11 cellular contexts compared by ENCODE assay signal in the genomic region with DNA sequence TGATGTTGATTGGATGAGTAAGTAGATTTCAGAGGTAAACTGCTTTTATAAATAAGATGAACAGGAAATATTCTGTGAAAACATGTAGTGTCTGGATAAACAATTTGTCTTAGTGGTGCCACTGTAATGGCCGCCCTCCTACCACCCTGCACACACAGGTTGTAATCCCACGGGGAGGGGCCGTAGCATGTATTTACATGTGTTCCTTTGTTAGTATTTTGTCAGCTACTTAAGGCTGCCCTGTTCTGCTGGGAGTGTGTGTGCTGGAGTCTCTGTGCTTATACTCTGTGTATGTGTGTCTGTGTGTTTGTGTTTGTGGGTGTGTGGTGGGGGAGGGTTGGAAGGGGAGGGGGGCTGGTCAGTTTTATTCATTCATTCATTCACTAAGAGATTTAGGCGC. TPM values are rescaled to one million over a fixed set of nuclear protein-coding genes. Genes with fewer than 3 reads are reported as not detected.
A peak's percentile ranks its signal among the peaks of the same experiment; 100 is the strongest.
DNase-seq lines count a peak whose midpoint lies in the region; ATAC-seq and TF ChIP-seq lines count a peak whose summit lies in the region.
"Had no signal": no experiment of that assay in that cellular context is flagged by ENCODE, and none has a peak within 500 bp of the region (broad histone marks: within the 10 kb centered on the region; RNA-seq: fewer than 3 reads in every experiment).

No MANE protein-coding gene starts in this region.

- H3K4me3 ChIP-seq in esophagus squamous epithelium (peak overlapping the region in 1 of 4 donors; percentile 2), stomach (no peak overlapping the region)
- H3K4me3 ChIP-seq: MG63 had no signal

- H3K4me1 ChIP-seq in esophagus squamous epithelium (peaks cover 43 to 88% (median 66%) of the 10 kb centered on the region in 3 donors), stomach (peaks cover 20 to 80% (median 55%) of the 10 kb centered on the region in 4 donors)
- H3K4me1 ChIP-seq: parathyroid adenoma had no signal

- 44 to 56% methylated on average over 4 of the region's 4 CpGs for WGBS in esophagus squamous epithelium, 2 donors
- 75 to 87% (median 81%) methylated on average over 4 of the region's 4 CpGs for WGBS in stomach, 5 donors

- H3K36me3 ChIP-seq in esophagus squamous epithelium (no peaks in the 10 kb centered on the region), stomach (no peaks in the 10 kb centered on the region)
- H3K36me3 ChIP-seq: MG63 had no signal

- peak overlapping the region; percentile 32 to 99 (median 84) for H3K27ac ChIP-seq in esophagus squamous epithelium
- peak overlapping the region in 4 of 5 donors; percentile 21 to 87 (median 48) for H3K27ac ChIP-seq in stomach
- H3K27ac ChIP-seq: parathyroid adenoma had no signal

- no peaks in the 10 kb centered on the region for H3K9me3 Mint-ChIP-seq in activated T-cell treated with anti-CD3 and anti-CD28 coated beads, Interleukin-2, amount 50 U/mL, for 24 hours

- peaks cover 70% of the 10 kb centered on the region for H3K4me1 Mint-ChIP-seq in activated T-cell treated with anti-CD3 and anti-CD28 coated beads, Interleukin-2, amount 50 U/mL, for 24 hours (ENCODE audit: low read depth)

- no peak for TF ChIP-seq POLR2A in esophagus squamous epithelium (IDR thresholded peaks at IDR 0.05)
- TF ChIP-seq POLR2A in stomach (IDR thresholded peaks at IDR 0.05) = no peak

- no peak for TF ChIP-seq EP300 in stomach (IDR thresholded peaks at IDR 0.05)

- no peak overlapping the region for H3K4me3 Mint-ChIP-seq in activated T-cell treated with anti-CD3 and anti-CD28 coated beads, Interleukin-2, amount 50 U/mL, for 24 hours

- no peak for DNase-seq in activated T-cell treated with anti-CD3 and anti-CD28 coated beads, Interleukin-2, amount 50 U/mL, for 24 hours
- DNase-seq in activated T-cell treated with anti-CD3 and anti-CD28 coated beads, Interleukin-2, amount 50 U/mL, for 48 hours = no peak
- DNase-seq in NCI-H526 treated with DMSO at 0.1 percent for 48 hours (lab: John Stamatoyannopoulos, UW) (peak; percentile 70), esophagus squamous epithelium (lab: John Stamatoyannopoulos, UW) (no peak), stomach (no peak), GM03348 (ENCODE audit: low spot score) (no peak)
- DNase-seq: MG63, trophoblast cell had no signal

- peak overlapping the region; percentile 50 for H3K27ac Mint-ChIP-seq in activated T-cell treated with anti-CD3 and anti-CD28 coated beads, Interleukin-2, amount 50 U/mL, for 24 hours

- no peaks in the 10 kb centered on the region for H3K9me3 ChIP-seq in esophagus squamous epithelium
- no peaks in the 10 kb centered on the region for H3K9me3 ChIP-seq in stomach
- H3K9me3 ChIP-seq: MG63 had no signal

- H3K27me3 ChIP-seq in esophagus squamous epithelium (no peaks in the 10 kb centered on the region), stomach (no peaks in the 10 kb centered on the region)

- H3K36me3 Mint-ChIP-seq in activated T-cell treated with anti-CD3 and anti-CD28 coated beads, Interleukin-2, amount 50 U/mL, for 24 hours (ENCODE audit: low read depth) = peaks cover 13% of the 10 kb centered on the region

- intact Hi-C loops in esophagus squamous epithelium (cut with DNase I) = no loop called here
- intact Hi-C loops in stomach (cut with DNase I; ENCODE audit: low total_unique reads) = no loop called here

- no peak for ATAC-seq in GM19467 (IDR thresholded peaks at IDR 0.05; ENCODE audit: unreplicated experiment)
- no peak for ATAC-seq in HG03108 (IDR thresholded peaks at IDR 0.05; ENCODE audit: unreplicated experiment)

- TF ChIP-seq CTCF in esophagus squamous epithelium (IDR thresholded peaks at IDR 0.05) (no peak), stomach (IDR thresholded peaks at IDR 0.05) (no peak)

- no peaks in the 10 kb centered on the region for H3K27me3 Mint-ChIP-seq in activated T-cell treated with anti-CD3 and anti-CD28 coated beads, Interleukin-2, amount 50 U/mL, for 24 hours

RNA-seq across cellular contexts. Expression of gene TSHZ1, which starts 5.1 kb away (rescaled TPM):
- total RNA-seq in esophagus squamous epithelium = 10 to 100 TPM in 3 of 4 donors, 1 to 10 TPM in 1; 5.4 to 20.2 (median 13.7) TPM
- total RNA-seq in stomach = 10 to 100 TPM in 3 of 5 donors, 1 to 10 TPM in 2; 7.0 to 21.0 (median 14.8) TPM
- polyA plus RNA-seq in stomach = 1 to 10 TPM; 4.2 to 7.0 (median 5.0) TPM

RNA-seq across cellular contexts. Expression of gene PTGR3, which starts 6.7 kb away (rescaled TPM):
- 10 to 100 TPM; 12.2 to 25.2 (median 16.7) TPM for total RNA-seq in esophagus squamous epithelium
- 10 to 100 TPM; 10.4 to 45.5 (median 19.3) TPM for total RNA-seq in stomach
- 10 to 100 TPM in 2 of 3 donors, 1 to 10 TPM in 1; 9.9 to 13.8 (median 10.6) TPM for polyA plus RNA-seq in stomach
